21 cellular contexts compared by ENCODE assay signal in the genomic region with DNA sequence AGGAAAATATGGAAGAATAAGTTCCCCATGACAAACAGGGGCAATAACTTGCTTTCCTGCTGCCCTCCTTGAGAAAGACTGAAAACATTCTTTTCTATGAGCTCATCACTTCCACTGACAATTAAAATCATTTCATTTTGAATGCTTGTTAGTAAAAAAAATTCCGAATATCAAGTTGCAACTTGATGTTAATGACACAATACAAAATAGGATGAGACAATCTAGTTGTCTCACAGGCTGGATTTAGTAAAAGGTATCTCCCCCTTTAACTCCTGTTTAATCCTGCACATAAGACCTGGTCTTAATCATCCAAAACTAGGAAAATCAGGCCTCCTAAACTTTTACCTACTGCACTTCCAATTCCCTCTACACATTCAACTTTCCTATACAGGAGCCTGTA.
"Had no signal": no experiment of that assay in that cellular context is flagged by ENCODE, and none has a peak within 500 bp of the region (broad histone marks: within the 10 kb centered on the region; RNA-seq: fewer than 3 reads in every experiment).

No MANE protein-coding gene starts in this region.

- H3K36me3 Mint-ChIP-seq: activated naive CD4-positive, alpha-beta T cell treated with anti-CD3 and anti-CD28 coated beads, Interleukin-2, amount 50 U/mL, for 72 hours had no signal

- H3K27me3 ChIP-seq: body of pancreas, gastroesophageal sphincter, ovary, tibial artery, uterus had no signal

- H3K4me3 ChIP-seq: body of pancreas, gastroesophageal sphincter, lower lobe of right lung, ovary, tibial artery, uterus had no signal

- H3K27ac Mint-ChIP-seq: activated CD4-positive, alpha-beta T cell treated with anti-CD3 and anti-CD28 coated beads for 36 hours; activated CD8-positive, alpha-beta T cell treated with anti-CD3 and anti-CD28 coated beads for 36 hours; activated naive CD4-positive, alpha-beta T cell treated with anti-CD3 and anti-CD28 coated beads, Interleukin-2, amount 50 U/mL, for 72 hours; stimulated activated memory B cell treated with anti-CD40 and anti-IgM and Interleukin-4, amounts not matched to agents 10 μg/mL and 1 μg/mL and 100 μg/mL, for 72 hours had no signal

- H3K36me3 ChIP-seq: gastroesophageal sphincter, ovary, uterus, WERI-Rb-1 had no signal

- H3K27me3 Mint-ChIP-seq: activated CD4-positive, alpha-beta T cell treated with anti-CD3 and anti-CD28 coated beads for 36 hours; activated CD8-positive, alpha-beta T cell treated with anti-CD3 and anti-CD28 coated beads for 36 hours; stimulated activated memory B cell treated with anti-CD40 and anti-IgM and Interleukin-4, amounts not matched to agents 10 μg/mL and 1 μg/mL and 100 μg/mL, for 72 hours had no signal

- ATAC-seq: activated CD4-positive, alpha-beta T cell treated with anti-CD3 and anti-CD28 coated beads for 36 hours; activated CD8-positive, alpha-beta T cell treated with anti-CD3 and anti-CD28 coated beads for 36 hours; activated naive CD4-positive, alpha-beta T cell treated with anti-CD3 and anti-CD28 coated beads, Interleukin-2, amount 50 U/mL, for 72 hours; body of pancreas; gastroesophageal sphincter; left colon; lower lobe of right lung; sciatic nerve; stimulated activated memory B cell treated with anti-CD40 and anti-IgM and Interleukin-4, amounts not matched to agents 10 μg/mL and 1 μg/mL and 100 μg/mL, for 72 hours had no signal

- DNase-seq: activated CD4-positive, alpha-beta T cell treated with anti-CD3 and anti-CD28 coated beads for 36 hours; activated CD8-positive, alpha-beta T cell treated with anti-CD3 and anti-CD28 coated beads for 36 hours; activated effector memory CD4-positive, alpha-beta T cell treated with anti-CD3 and anti-CD28 coated beads, Interleukin-2, amount 50 U/mL, for 16 hours; activated T-cell treated with anti-CD3 and anti-CD28 coated beads, Interleukin-2, amount 50 U/mL, for 48 hours; amygdala; body of pancreas; effector CD8-positive, alpha-beta T cell; left colon; lower lobe of right lung; midbrain; ovary; stimulated activated CD4-positive, alpha-beta T cell treated with anti-CD3 and anti-CD28 coated beads, Interleukin-12 subunit alpha, Interleukin-12 subunit beta, amount 100 ng/mL, for 4 hours; stimulated activated CD4-positive, alpha-beta T cell treated with anti-CD3 and anti-CD28 coated beads, Interleukin-2, amount 100 ng/mL, for 24 hours; tibial artery; uterus; WERI-Rb-1 had no signal

- H3K9me3 ChIP-seq: body of pancreas, gastroesophageal sphincter, lower lobe of right lung, ovary, tibial artery, uterus had no signal

- H3K4me1 ChIP-seq: uterus had no signal

- H3K4me3 Mint-ChIP-seq: activated CD4-positive, alpha-beta T cell treated with anti-CD3 and anti-CD28 coated beads for 36 hours; activated CD8-positive, alpha-beta T cell treated with anti-CD3 and anti-CD28 coated beads for 36 hours; neural crest cell; stimulated activated memory B cell treated with anti-CD40 and anti-IgM and Interleukin-4, amounts not matched to agents 10 μg/mL and 1 μg/mL and 100 μg/mL, for 72 hours had no signal
